8 cellular contexts compared by ENCODE assay signal in the genomic region with DNA sequence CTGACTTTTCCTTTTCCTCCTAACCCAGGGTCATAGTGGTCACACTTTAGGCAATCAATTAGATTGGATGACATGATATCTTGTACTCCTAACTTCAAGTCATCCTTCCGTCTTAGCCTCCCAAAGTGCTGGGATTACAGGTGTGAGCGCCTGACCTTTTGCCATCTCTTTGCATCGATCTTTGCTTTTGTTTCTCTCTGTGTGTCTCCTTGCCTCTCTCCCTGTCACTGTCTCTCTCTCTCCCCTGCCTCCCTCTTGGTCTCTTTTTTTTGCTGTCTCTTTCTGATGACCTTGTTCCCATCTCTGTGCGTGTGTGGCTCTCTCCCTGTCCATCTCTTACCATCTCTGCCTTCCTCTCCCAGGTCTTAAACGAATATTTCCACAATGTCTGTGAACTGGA. TPM values are rescaled to one million over a fixed set of nuclear protein-coding genes. Genes with fewer than 3 reads are reported as not detected.
DNase-seq lines count a peak whose midpoint lies in the region; ATAC-seq, FAIRE-seq and TF ChIP-seq lines count a peak whose summit lies in the region.
"Not testable (repeated sequence)": the region's sequence is repeated elsewhere in the genome, so short reads cannot be mapped to it uniquely, and the experiment has no call there.

No MANE protein-coding gene starts in this region.

- H4K20me1 ChIP-seq in GM12878 (ENCODE audit: control insufficient read depth, insufficient read depth): not testable (repeated sequence)

- peak overlapping the region; percentile 97 for H3K4me3 Mint-ChIP-seq in T-helper 1 cell treated with Interleukin-12 subunit alpha and Interleukin-12 subunit beta and Interleukin-4 antibody, amounts not matched to agents 30 μg/mL and 1 μg/mL, for 36 hours
- peak overlapping the region; percentile 90 for H3K4me3 Mint-ChIP-seq in mesothelial cell of epicardium

- H3K4me1 ChIP-seq in GM12878 (ENCODE audit: control insufficient read depth, insufficient read depth, low read length); skeletal muscle satellite cell (ENCODE audit: control insufficient read depth, insufficient read depth, low read length): not testable (repeated sequence)

- peaks cover 26% of the 10 kb centered on the region for H3K4me1 Mint-ChIP-seq in T-helper 1 cell treated with Interleukin-12 subunit alpha and Interleukin-12 subunit beta and Interleukin-4 antibody, amounts not matched to agents 30 μg/mL and 1 μg/mL, for 36 hours (ENCODE audit: low read depth)
- peaks cover 14% of the 10 kb centered on the region for H3K4me1 Mint-ChIP-seq in mesothelial cell of epicardium

- H3K27me3 Mint-ChIP-seq in T-helper 1 cell treated with Interleukin-12 subunit alpha and Interleukin-12 subunit beta and Interleukin-4 antibody, amounts not matched to agents 30 μg/mL and 1 μg/mL, for 36 hours (ENCODE audit: low read depth); mesothelial cell of epicardium (ENCODE audit: low read depth): not testable (repeated sequence)

- H3K36me3 ChIP-seq in GM12878 (ENCODE audit: control insufficient read depth in 2 of 2, insufficient read depth in 2 of 2, low read length in 1 of 2); skeletal muscle satellite cell (ENCODE audit: insufficient read depth, low read length): not testable (repeated sequence)

- ATAC-seq in GM19023 (IDR thresholded peaks at IDR 0.05; ENCODE audit: unreplicated experiment) (peak; percentile 1), GM12878 (peak; percentile 21)

- H3K27ac ChIP-seq in GM12878 (ENCODE audit: control insufficient read depth, insufficient read depth): peak overlapping the region; percentile 93

- in situ Hi-C loops in GM12878 (cut with MboI): not testable (repeated sequence)

- CTCF ChIA-PET in GM12878 (lab: Yijun Ruan, JAX): not testable (repeated sequence)

- not testable (repeated sequence) for H3K9me3 Mint-ChIP-seq in T-helper 1 cell treated with Interleukin-12 subunit alpha and Interleukin-12 subunit beta and Interleukin-4 antibody, amounts not matched to agents 30 μg/mL and 1 μg/mL, for 36 hours; mesothelial cell of epicardium

- TF ChIP-seq POLR2A in GM12878 (IDR thresholded peaks at IDR 0.05; ENCODE audit: low read depth, low read length): not testable (repeated sequence)

- intact Hi-C loops in GM12878 (cut with micrococcal nuclease; ENCODE audit: unreplicated experiment): not testable (repeated sequence)

- H3K79me2 ChIP-seq in GM12878 (ENCODE audit: control insufficient read depth, insufficient read depth, low read length): peaks cover 57% of the 10 kb centered on the region

- H3K4me3 ChIP-seq in AG09309 (ENCODE audit: control insufficient read depth, low read depth, low read length): peak overlapping the region; percentile 65
- peak overlapping the region; percentile 94 for H3K4me3 ChIP-seq in GM12878
- peak overlapping the region; percentile 76 for H3K4me3 ChIP-seq in fibroblast of the aortic adventitia (ENCODE audit: low read depth, low read length)
- peak overlapping the region; percentile 94 for H3K4me3 ChIP-seq in skeletal muscle satellite cell (ENCODE audit: low read length)

- FAIRE-seq in GM12878 (lab: Jason Lieb, UNC): peak; percentile 89

- SMC1A ChIA-PET in GM12878 (lab: Charles Lee; ENCODE audit: uncharacterized antibody, unreplicated experiment): not testable (repeated sequence)

- POLR2A ChIA-PET in GM12878 (lab: Charles Lee): not testable (repeated sequence)

- H3K9ac ChIP-seq in GM12878 (ENCODE audit: control insufficient read depth, insufficient read depth, low read length) (peak overlapping the region; percentile 94), skeletal muscle satellite cell (ENCODE audit: low read depth, low read length) (peak overlapping the region; percentile 89)

- not testable (repeated sequence) for TF ChIP-seq EP300 in GM12878 (IDR thresholded peaks at IDR 0.05; ENCODE audit: borderline replicate concordance in 1 of 2, control insufficient read depth in 1 of 2, low read depth in 2 of 2, low read length in 2 of 2)

- 63% methylated on average over 5 of the region's 5 CpGs for WGBS in GM12878 (ENCODE audit: insufficient coverage, insufficient replicate concordance, low lambda C conversion rate, missing lambda C conversion rate)

- H3K4me2 ChIP-seq in GM12878 (ENCODE audit: control insufficient read depth, insufficient read depth) (peak overlapping the region; percentile 83), skeletal muscle satellite cell (ENCODE audit: low read length) (peak overlapping the region; percentile 89)

- H2AFZ ChIP-seq in GM12878 (ENCODE audit: control insufficient read depth, low read depth, low read length): not testable (repeated sequence)

- not testable (repeated sequence) for BruUV-seq in GM12878 (replicated peaks; lab: Mats Ljungman, UMichigan)

- DNase-seq in AG09309 (ENCODE audit: low read depth); GM12878 (ENCODE audit: low read depth, low spot score); fibroblast of the aortic adventitia (ENCODE audit: low read depth); mesothelial cell of epicardium (ENCODE audit: low spot score in 2 of 2, unreplicated experiment in 2 of 2): not testable (repeated sequence)
- DNase-seq in HT-29 (ENCODE audit: low spot score): peak; percentile 8

- not testable (repeated sequence) for TF ChIP-seq RAD21 in GM12878 (IDR thresholded peaks at IDR 0.05; ENCODE audit: insufficient read depth, low read depth, low read length)

- H3K9me3 ChIP-seq in GM12878 (replicated peaks; ENCODE audit: control insufficient read depth, insufficient read depth, low read length); skeletal muscle satellite cell (replicated peaks; ENCODE audit: low read length): not testable (repeated sequence)

- peak overlapping the region; percentile 82 for H3K27ac Mint-ChIP-seq in T-helper 1 cell treated with Interleukin-12 subunit alpha and Interleukin-12 subunit beta and Interleukin-4 antibody, amounts not matched to agents 30 μg/mL and 1 μg/mL, for 36 hours
- peak overlapping the region; percentile 90 for H3K27ac Mint-ChIP-seq in mesothelial cell of epicardium

- peaks cover 25% of the 10 kb centered on the region for H3K36me3 Mint-ChIP-seq in T-helper 1 cell treated with Interleukin-12 subunit alpha and Interleukin-12 subunit beta and Interleukin-4 antibody, amounts not matched to agents 30 μg/mL and 1 μg/mL, for 36 hours (ENCODE audit: low read depth)
- H3K36me3 Mint-ChIP-seq in mesothelial cell of epicardium: not testable (repeated sequence)

- RAD21 ChIA-PET in GM12878 (lab: Charles Lee; ENCODE audit: unreplicated experiment): not testable (repeated sequence)

- not testable (repeated sequence) for TF ChIP-seq CTCF in AG09309 (IDR thresholded peaks at IDR 0.05; ENCODE audit: control insufficient read depth, insufficient read depth, low read depth, low read length, missing control alignments); GM12878 (IDR thresholded peaks at IDR 0.05 in 2 of 3, conservative IDR thresholded peaks at IDR 0.05 in 1 of 3; ENCODE audit: control insufficient read depth in 2 of 3, extremely low read depth in 1 of 3, insufficient read depth in 1 of 3, low read depth in 3 of 3, low read length in 3 of 3); fibroblast of the aortic adventitia (IDR thresholded peaks at IDR 0.05; ENCODE audit: insufficient read depth, low read length); mesothelial cell of epicardium (IDR thresholded peaks at IDR 0.05; ENCODE audit: unreplicated experiment)

- H3K27me3 ChIP-seq in GM12878 (replicated peaks in 1 of 2; ENCODE audit: control insufficient read depth in 2 of 2, insufficient read depth in 2 of 2, low read length in 1 of 2); skeletal muscle satellite cell (ENCODE audit: control insufficient read depth, insufficient read depth, low read length): not testable (repeated sequence)

TF ChIP-seq in GM12878, 131 proteins besides CTCF, POLR2A, EP300 and RAD21:
- TF ChIP-seq MLLT1 (IDR thresholded peaks at IDR 0.05): peak; percentile 60

RNA-seq across cellular contexts. Expression of gene PNPT1, which starts 0.9 kb away (rescaled TPM):
- 19.9 and 22.8 TPM in 2 replicates for total RNA-seq in HT-29 (2014; rRNA removed; shearing (Covaris generic))
- 42.3 and 47.2 TPM in 2 replicates for total RNA-seq in GM12878 (2013; cell fraction: nucleolus; rRNA removed)
- total RNA-seq in GM12878 (2014; rRNA removed) (34.2 and 44.7 TPM in 2 replicates), GM12878 (2014; rRNA removed; fragmentation: Illumina TruSeq; extraction: Trizol) (48.8 and 53.3 TPM in 2 replicates), GM12878 (2021) (42.3 and 46.2 TPM in 2 replicates), fibroblast of the aortic adventitia (ENCODE audit: low replicate concordance) (21.1 and 27.0 TPM in 2 replicates), mesothelial cell of epicardium (21.9 to 28.3 TPM (median 26.5 TPM) in 3 replicates)
- 8.0 TPM for polyA plus RNA-seq in GM12878 (2011; ENCODE audit: low read depth)
- polyA plus RNA-seq in GM12878 (2011; rRNA removed) (50.3 and 62.3 TPM in 2 replicates), GM12878 (2014; fragmentation: Illumina TruSeq; extraction: Trizol) (44.2 and 60.2 TPM in 2 replicates), GM12878 (2014; fragmentation: Nextera tagmentation; extraction: Ambion mirVana) (10 to 100 TPM; 34.5 to 37.1 TPM), GM12878 (2014; rRNA removed) (28.6 and 35.7 TPM in 2 replicates), GM12878 (2016; fragmentation: Nextera tagmentation; extraction: Ambion mirVana) (10 to 100 TPM; 66.0 to 67.7 TPM)
- polyA plus RNA-seq in GM12878 (2011; cell fraction: cytosol; rRNA removed): 14.3 and 14.8 TPM in 2 replicates
- 94.6 and 102 TPM in 2 replicates for polyA plus RNA-seq in GM12878 (2011; cell fraction: nucleus; rRNA removed)
- polyA plus RNA-seq in GM12878 (2012): 12.2 and 15.9 TPM in 2 replicates
- 15.4 and 32.3 TPM in 2 replicates for polyA minus RNA-seq in GM12878 (2011; rRNA and poly(A)+ RNA removed)
- polyA minus RNA-seq in GM12878 (2011; cell fraction: cytosol; rRNA and poly(A)+ RNA removed): 15.9 and 42.2 TPM in 2 replicates
- 28.9 and 42.8 TPM in 2 replicates for polyA minus RNA-seq in GM12878 (2011; cell fraction: nucleus; rRNA and poly(A)+ RNA removed)
- 28.2 and 29.2 TPM in 2 replicates for total RNA-seq in skeletal muscle satellite cell (2012; rRNA removed)
